In genomic region chrX:85851418-85851817, GRCh38 we compare ENCODE assay signal across 10 cellular contexts.
DNase-seq lines count a peak whose midpoint lies in the region; ATAC-seq and TF ChIP-seq lines count a peak whose summit lies in the region.
"Had no signal": no experiment of that assay in that cellular context is flagged by ENCODE, and none has a peak within 500 bp of the region (broad histone marks: within the 10 kb centered on the region; RNA-seq: fewer than 3 reads in every experiment).

No MANE protein-coding gene starts in this region.

- no peak overlapping the region for H2BK5ac ChIP-seq in neuronal stem cell (ENCODE audit: low read length)

- no peak overlapping the region for H4K8ac ChIP-seq in neuronal stem cell (ENCODE audit: low read depth, low read length)

- H2BK15ac ChIP-seq in neuronal stem cell (ENCODE audit: low read length), result no peak overlapping the region

- H2AFZ ChIP-seq in neuronal stem cell (ENCODE audit: low read length), result no peak overlapping the region

- H2BK12ac ChIP-seq in neuronal stem cell (ENCODE audit: low read length), result no peak overlapping the region

- no peaks in the 10 kb centered on the region for H3K79me1 ChIP-seq in neuronal stem cell (ENCODE audit: low read depth, low read length)

- H3K14ac ChIP-seq in neuronal stem cell (ENCODE audit: low read length), result no peak overlapping the region

- no peaks in the 10 kb centered on the region for H3K4me1 ChIP-seq in colonic mucosa
- H3K4me1 ChIP-seq in neuronal stem cell (ENCODE audit: control insufficient read depth in 2 of 2, insufficient read depth in 1 of 2, low read depth in 1 of 2, low read length in 2 of 2), result no peaks in the 10 kb centered on the region
- H3K4me1 ChIP-seq in sigmoid colon, result no peaks in the 10 kb centered on the region
- H3K4me1 ChIP-seq: BLaER1 had no signal

- no peak for TF ChIP-seq EP300 in sigmoid colon (IDR thresholded peaks at IDR 0.05)

- TF ChIP-seq POLR2A in sigmoid colon (IDR thresholded peaks at IDR 0.05), result no peak

- peak; percentile 54 for ATAC-seq in HG03432 (IDR thresholded peaks at IDR 0.05; ENCODE audit: unreplicated experiment)
- ATAC-seq: naive thymus-derived CD8-positive, alpha-beta T cell had no signal

- no peak overlapping the region for H4K91ac ChIP-seq in neuronal stem cell (ENCODE audit: low read depth, low read length, poor library complexity)

- no peak overlapping the region for H3K4me2 ChIP-seq in neuronal stem cell (ENCODE audit: insufficient read depth, low read length, poor library complexity, severe bottlenecking)
- H3K4me2 ChIP-seq: BLaER1 had no signal

- H3K23ac ChIP-seq in neuronal stem cell (ENCODE audit: low read depth, low read length, poor library complexity), result no peak overlapping the region

- no peak overlapping the region for H3K18ac ChIP-seq in neuronal stem cell (ENCODE audit: low read length)

- no peak overlapping the region for H2BK120ac ChIP-seq in neuronal stem cell (ENCODE audit: low read depth, low read length)

- intact Hi-C loops in colonic mucosa (cut with DNase I) (loop anchor here (10.0 kb wide), 1 partner anchor 323 kb away; no protein-coding TSS in a partner anchor), sigmoid colon (cut with DNase I) (no loop called here)

- H3K4me3 ChIP-seq in colonic mucosa, result no peak overlapping the region
- no peak overlapping the region for H3K4me3 ChIP-seq in neuronal stem cell (ENCODE audit: low read length in 2 of 2)
- H3K4me3 ChIP-seq in sigmoid colon, result no peak overlapping the region
- H3K4me3 ChIP-seq: BLaER1 had no signal

- H3K27ac ChIP-seq in colonic mucosa (no peak overlapping the region), neuronal stem cell (replicated peaks; ENCODE audit: low read length) (no peak overlapping the region), sigmoid colon (no peak overlapping the region)
- H3K27ac ChIP-seq: BLaER1 had no signal

- H3K36me3 ChIP-seq in colonic mucosa (no peaks in the 10 kb centered on the region), neuronal stem cell (replicated peaks in 1 of 2; ENCODE audit: control insufficient read depth in 2 of 2, insufficient read depth in 2 of 2, low read length in 2 of 2) (no peaks in the 10 kb centered on the region), sigmoid colon (no peaks in the 10 kb centered on the region)
- H3K36me3 ChIP-seq: BLaER1 had no signal

- no peak overlapping the region for H2AK5ac ChIP-seq in neuronal stem cell (ENCODE audit: low read depth, low read length)

- no peak overlapping the region for H3K4ac ChIP-seq in neuronal stem cell (ENCODE audit: low read length)

- DNase-seq in NCI-H82 (lab: John Stamatoyannopoulos, UW) (peak; percentile 56), NCI-H82 treated with DMSO at 0.1 percent for 48 hours (lab: John Stamatoyannopoulos, UW; ENCODE audit: unreplicated experiment) (no peak), colonic mucosa (peak; percentile 25), neuronal stem cell (ENCODE audit: low spot score) (peak; percentile 0), middle frontal gyrus (ENCODE audit: extremely low spot score, low spot score) (no peak), AG08396 (ENCODE audit: low spot score) (no peak), sigmoid colon (no peak)
- DNase-seq: naive thymus-derived CD8-positive, alpha-beta T cell had no signal

- no peaks in the 10 kb centered on the region for H3K27me3 ChIP-seq in colonic mucosa
- no peaks in the 10 kb centered on the region for H3K27me3 ChIP-seq in neuronal stem cell (ENCODE audit: control insufficient read depth in 3 of 3, insufficient read depth in 3 of 3, low read depth in 1 of 3, low read length in 3 of 3)
- H3K27me3 ChIP-seq in sigmoid colon, result no peaks in the 10 kb centered on the region

- H3K9ac ChIP-seq in colonic mucosa (ENCODE audit: low read depth in 2 of 2, low read length in 2 of 2) (no peak overlapping the region), neuronal stem cell (ENCODE audit: low read depth, low read length, poor library complexity) (no peak overlapping the region)
- H3K9ac ChIP-seq: BLaER1 had no signal

- WGBS in neuronal stem cell (ENCODE audit: extremely low coverage in 2 of 2, insufficient read length in 2 of 2, insufficient replicate concordance in 1 of 2), 2 donors, result no CpG with 5 or more reads among the region's 3 CpGs
- 22% methylated on average over 3 of the region's 3 CpGs for WGBS in sigmoid colon, 2 donors

- no peak for TF ChIP-seq CTCF in colonic mucosa (IDR thresholded peaks at IDR 0.05)
- no peak for TF ChIP-seq CTCF in sigmoid colon (IDR thresholded peaks at IDR 0.05)

- H3K9me3 ChIP-seq in colonic mucosa (no peaks in the 10 kb centered on the region), neuronal stem cell (replicated peaks in 1 of 2; ENCODE audit: control insufficient read depth in 2 of 2, insufficient read depth in 1 of 2, low read depth in 1 of 2, low read length in 2 of 2) (no peaks in the 10 kb centered on the region), sigmoid colon (no peaks in the 10 kb centered on the region)
- H3K9me3 ChIP-seq: BLaER1 had no signal

Comparison
In these comparisons a context has a peak if more than half of its experiments do, and no peak if none do; other contexts are left out.
1. DNase-seq: peak in NCI-H82 (single experiment), colonic mucosa (single experiment) and neuronal stem cell (single experiment); none in NCI-H82 treated with DMSO at 0.1 percent for 48 hours (single experiment), middle frontal gyrus (single experiment), AG08396 (single experiment) and sigmoid colon (single experiment).